In the genomic region with DNA sequence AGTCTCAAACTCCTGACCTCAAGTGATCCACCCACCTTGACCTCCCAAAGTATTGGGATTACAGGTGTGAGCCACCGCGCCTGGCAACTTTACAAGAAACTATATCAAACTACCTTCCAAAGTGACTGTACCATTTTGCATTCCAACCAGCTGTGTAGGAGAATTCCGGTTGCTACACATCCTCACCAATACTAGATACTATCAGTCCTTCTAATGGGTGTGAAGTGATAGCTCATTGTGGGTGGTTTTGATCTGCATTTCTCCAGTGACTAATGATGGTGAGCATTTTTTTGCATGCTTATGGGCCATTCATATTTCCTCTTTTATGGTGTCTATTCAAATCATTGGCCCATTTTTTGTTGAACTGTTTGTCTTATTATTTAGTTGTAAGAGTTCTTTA, we compare ENCODE assay signal across 28 cellular contexts. TPM values are rescaled to one million over a fixed set of nuclear protein-coding genes. Genes with fewer than 3 reads are reported as not detected.
DNase-seq lines count a peak whose midpoint lies in the region; ATAC-seq, FAIRE-seq and TF ChIP-seq lines count a peak whose summit lies in the region.
"Had no signal": no experiment of that assay in that cellular context is flagged by ENCODE, and none has a peak within 500 bp of the region (broad histone marks: within the 10 kb centered on the region; RNA-seq: fewer than 3 reads in every experiment).

No MANE protein-coding gene starts in this region.

- no peak for ATAC-seq in PC-3
- ATAC-seq: A549, GM23338, HCT116 had no signal

- no peaks in the 10 kb centered on the region for H3K27me3 ChIP-seq in PC-3 (ENCODE audit: low read length)
- no peaks in the 10 kb centered on the region for H3K27me3 ChIP-seq in keratinocyte (ENCODE audit: control insufficient read depth, extremely low read depth, insufficient read depth, low read length)
- H3K27me3 ChIP-seq: BLaER1 treated with 17β-estradiol and CSF1 and Interleukin-3, amounts not matched to agents 10 nM and 100 nM had no signal

- POLR2A ChIA-PET in PC-3 (lab: Charles Lee; ENCODE audit: unreplicated experiment): no interaction called here

- H3K4me2 ChIP-seq in PC-3 (ENCODE audit: low read length): no peak overlapping the region
- no peak overlapping the region for H3K4me2 ChIP-seq in keratinocyte (ENCODE audit: control insufficient read depth, extremely low read depth, insufficient read depth, low read depth, low read length)
- H3K4me2 ChIP-seq: A549; BLaER1 treated with 17β-estradiol and CSF1 and Interleukin-3, amounts not matched to agents 10 nM and 100 nM; GM23338 had no signal

- TF ChIP-seq CTCF in PC-3 (conservative IDR thresholded peaks at IDR 0.05; ENCODE audit: low read depth, low read length): no peak
- no peak for TF ChIP-seq CTCF in epithelial cell of esophagus (IDR thresholded peaks at IDR 0.05; ENCODE audit: insufficient read depth, low read depth, low read length, missing control alignments)
- no peak for TF ChIP-seq CTCF in keratinocyte (optimal IDR thresholded peaks at IDR 0.05 in 1 of 3, IDR thresholded peaks at IDR 0.05 in 1 of 3, conservative IDR thresholded peaks at IDR 0.05 in 1 of 3; ENCODE audit: extremely low read depth in 1 of 3, insufficient read depth in 2 of 3, low read length in 3 of 3)

- H2AFZ ChIP-seq in PC-3 (ENCODE audit: low read length) (no peak overlapping the region), keratinocyte (ENCODE audit: control insufficient read depth, low read length) (no peak overlapping the region)
- H2AFZ ChIP-seq: GM23338 had no signal

- no peak overlapping the region for H3K4me3 ChIP-seq in PC-3 (ENCODE audit: low read length)
- H3K4me3 ChIP-seq in epithelial cell of esophagus (ENCODE audit: low read length): no peak overlapping the region
- no peak overlapping the region for H3K4me3 ChIP-seq in keratinocyte (ENCODE audit: control insufficient read depth in 2 of 3, extremely low read depth in 1 of 3, insufficient read depth in 2 of 3, low read depth in 1 of 3, low read length in 3 of 3)
- H3K4me3 ChIP-seq: A549; BLaER1 treated with 17β-estradiol and CSF1 and Interleukin-3, amounts not matched to agents 10 nM and 100 nM; GM23338 had no signal

- FAIRE-seq in keratinocyte (lab: Jason Lieb, UNC): peak; percentile 5
- FAIRE-seq: A549, D721Med, GM12891 had no signal

- CTCF ChIA-PET in PC-3 (lab: Charles Lee): no interaction called here

- no peaks in the 10 kb centered on the region for H3K9me1 ChIP-seq in keratinocyte (ENCODE audit: control insufficient read depth, extremely low read depth, insufficient read depth, low read length)

- H4K20me1 ChIP-seq in PC-3 (ENCODE audit: low read length) (no peaks in the 10 kb centered on the region), keratinocyte (ENCODE audit: control insufficient read depth, extremely low read depth, insufficient read depth, low read length) (no peaks in the 10 kb centered on the region)
- H4K20me1 ChIP-seq: BLaER1 treated with 17β-estradiol and CSF1 and Interleukin-3, amounts not matched to agents 10 nM and 100 nM had no signal

- intact Hi-C loops in PC-3 (cut with micrococcal nuclease): no loop called here

- no peaks in the 10 kb centered on the region for H3K9me3 ChIP-seq in PC-3 (ENCODE audit: low read length)
- H3K9me3 ChIP-seq in keratinocyte (ENCODE audit: control insufficient read depth, low read depth, low read length): no peaks in the 10 kb centered on the region
- H3K9me3 ChIP-seq: BE2C had no signal

- H3K4me1 ChIP-seq in PC-3 (ENCODE audit: insufficient read depth, low read length) (peaks cover 12% of the 10 kb centered on the region), keratinocyte (ENCODE audit: control insufficient read depth, extremely low read depth, insufficient read depth, low read length) (no peaks in the 10 kb centered on the region)
- H3K4me1 ChIP-seq: BE2C had no signal

- peak; percentile 9 for DNase-seq in ELR (ENCODE audit: low read depth)
- DNase-seq in PC-3: peak; percentile 46
- peak; percentile 24 for DNase-seq in epithelial cell of esophagus (ENCODE audit: low read depth)
- peak; percentile 38 for DNase-seq in keratinocyte (ENCODE audit: low read depth, low spot score)
- no peak for DNase-seq in activated naive CD4-positive, alpha-beta T cell treated with Interleukin-2 at 50 U/mL for 16 hours
- DNase-seq in KG1 (lab: John Stamatoyannopoulos, UW): no peak
- DNase-seq in activated gamma-delta T cell (lab: John Stamatoyannopoulos, UW): no peak
- no peak for DNase-seq in NCI-H2171 (lab: John Stamatoyannopoulos, UW)
- DNase-seq: 8988T; ACHN; AML-193; BE2C; CD4-positive, alpha-beta T cell; CD8-positive, alpha-beta memory T cell; DMS 273 treated with DMSO at 0.1 percent for 48 hours; DMS79; EL; GF-D8; H9 had no signal

- dilution Hi-C loops in keratinocyte (cut with MboI; ENCODE audit: extremely low pct_ligation_motif_present, low sequenced_read_pairs): no loop called here

- H3K9ac ChIP-seq in PC-3 (ENCODE audit: low read length) (no peak overlapping the region), keratinocyte (ENCODE audit: control insufficient read depth, extremely low read depth, insufficient read depth, low read length) (no peak overlapping the region)
- H3K9ac ChIP-seq: BLaER1 treated with 17β-estradiol and CSF1 and Interleukin-3, amounts not matched to agents 10 nM and 100 nM had no signal

- no peaks in the 10 kb centered on the region for H3K36me3 ChIP-seq in PC-3 (ENCODE audit: low read depth, low read length)
- H3K36me3 ChIP-seq in keratinocyte (ENCODE audit: control insufficient read depth in 2 of 2, extremely low read depth in 1 of 2, insufficient read depth in 2 of 2, low read length in 2 of 2): no peaks in the 10 kb centered on the region
- H3K36me3 ChIP-seq: BE2C; BLaER1 treated with 17β-estradiol and CSF1 and Interleukin-3, amounts not matched to agents 10 nM and 100 nM had no signal

- BruUV-seq in PC-3 (replicated peaks; lab: Mats Ljungman, UMichigan): no TSS peak

- H3K79me2 ChIP-seq in PC-3 (ENCODE audit: low read length) (no peaks in the 10 kb centered on the region), keratinocyte (ENCODE audit: control insufficient read depth, insufficient read depth, low read length) (no peaks in the 10 kb centered on the region)

- H3K27ac ChIP-seq in PC-3 (ENCODE audit: low read length) (no peak overlapping the region), keratinocyte (ENCODE audit: control insufficient read depth, insufficient read depth, low read length) (no peak overlapping the region)
- H3K27ac ChIP-seq: A549; BLaER1 treated with 17β-estradiol and CSF1 and Interleukin-3, amounts not matched to agents 10 nM and 100 nM had no signal

- no peaks in the 10 kb centered on the region for H3K9me2 ChIP-seq in PC-3 (replicated peaks; ENCODE audit: low read length)

- no peaks in the 10 kb centered on the region for H3F3A ChIP-seq in PC-3 (ENCODE audit: low read length, unreplicated experiment)

RNA-seq across cellular contexts. Expression of gene SCNN1B, which starts 37.7 kb away (rescaled TPM):
- total RNA-seq in PC-3 (2014; rRNA removed): 2.9 and 4.1 TPM in 2 replicates
- 0.92 to 2.8 TPM (median 1.5 TPM) in 3 replicates for polyA plus RNA-seq in keratinocyte
- 14.5 TPM for polyA plus RNA-seq in keratinocyte (2011; ENCODE audit: low read depth)
- polyA plus RNA-seq in keratinocyte (2011; cell fraction: cytosol; rRNA removed): 1.2 and 1.4 TPM in 2 replicates
- 4.5 and 5.9 TPM in 2 replicates for polyA plus RNA-seq in keratinocyte (2011; cell fraction: nucleus; rRNA removed)
- polyA plus RNA-seq in keratinocyte (2012; ENCODE audit: low replicate concordance): 1.7 and 29.6 TPM in 2 replicates
- polyA minus RNA-seq in keratinocyte: 1.3 to 4.4 TPM (median 2.4 TPM) in 3 replicates
- 3.3 TPM for polyA minus RNA-seq in keratinocyte (2011; cell fraction: cytosol; rRNA and poly(A)+ RNA removed)
- polyA minus RNA-seq in keratinocyte (2011; cell fraction: nucleus; rRNA and poly(A)+ RNA removed): 2.9 and 4.6 TPM in 2 replicates
- total RNA-seq: CD4-positive, alpha-beta T cell; CD8-positive, alpha-beta memory T cell; G401; H4 had no signal
- polyA plus RNA-seq: CD14-positive monocyte; CD8-positive, alpha-beta memory T cell had no signal

Comparison
In these comparisons a context has a peak if more than half of its experiments do, and no peak if none do; other contexts are left out.
1. DNase-seq: peak in ELR (single experiment), PC-3 (single experiment), epithelial cell of esophagus (single experiment) and keratinocyte (single experiment); none in activated naive CD4-positive, alpha-beta T cell treated with Interleukin-2 at 50 U/mL for 16 hours (single experiment), KG1 (single experiment), activated gamma-delta T cell (single experiment) and NCI-H2171 (single experiment).